ENCODE assay signal across 18 cellular contexts in the genomic region with DNA sequence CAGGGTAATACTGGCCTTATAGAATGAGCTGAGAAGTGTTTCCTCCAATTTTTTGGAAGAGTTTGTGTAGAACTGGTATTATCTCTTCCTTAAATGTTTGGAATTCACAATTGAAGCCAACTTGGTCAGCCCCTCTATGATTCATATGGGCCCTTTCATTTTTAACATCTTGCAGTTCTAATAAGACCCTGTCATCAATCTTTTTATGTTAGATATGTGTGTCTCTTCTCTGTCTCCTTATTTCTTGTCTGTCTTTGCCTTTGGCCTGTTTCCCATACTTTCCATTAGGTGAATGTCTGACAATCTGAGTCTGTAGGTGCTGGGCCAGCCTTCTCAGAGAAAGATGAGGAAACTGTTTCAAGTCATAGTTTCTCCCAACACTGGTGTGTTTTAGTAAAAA.
DNase-seq lines count a peak whose midpoint lies in the region; ATAC-seq, FAIRE-seq and TF ChIP-seq lines count a peak whose summit lies in the region.
"Had no signal": no experiment of that assay in that cellular context is flagged by ENCODE, and none has a peak within 500 bp of the region (broad histone marks: within the 10 kb centered on the region; RNA-seq: fewer than 3 reads in every experiment).

No MANE protein-coding gene starts in this region.

- peak; percentile 24 for DNase-seq in GM03348 (ENCODE audit: low spot score)
- DNase-seq in small intestine, result no peak
- DNase-seq in WERI-Rb-1, result no peak
- DNase-seq in hypothalamus (lab: John Stamatoyannopoulos, UW), result no peak
- DNase-seq: CD4-positive, CD25-positive, alpha-beta regulatory T cell; EL; NCI-H1105 treated with DMSO at 0.1 percent for 48 hours; NCI-H187 treated with DMSO at 0.1 percent for 48 hours; NCI-H446 treated with DMSO at 0.1 percent for 48 hours; PC-3 had no signal

- peaks cover 44% of the 10 kb centered on the region for H3K4me1 ChIP-seq in OCI-LY3 (ENCODE audit: low read length)
- H3K4me1 ChIP-seq in small intestine (ENCODE audit: control insufficient read depth in 2 of 2, insufficient read depth in 1 of 2, low read depth in 1 of 2, low read length in 1 of 2), result no peaks in the 10 kb centered on the region

- H3K4me3 ChIP-seq in OCI-LY3 (ENCODE audit: low read length), result no peak overlapping the region
- H3K4me3 ChIP-seq in small intestine (ENCODE audit: low read depth in 1 of 2, low read length in 2 of 2), result no peak overlapping the region
- H3K4me3 ChIP-seq in WERI-Rb-1 (ENCODE audit: low read depth, low read length), result no peak overlapping the region
- H3K4me3 ChIP-seq: GM23338, SJSA1 had no signal

- no peak for TF ChIP-seq CTCF in OCI-LY3 (IDR thresholded peaks at IDR 0.05; ENCODE audit: low read depth, low read length)
- TF ChIP-seq CTCF in WERI-Rb-1 (IDR thresholded peaks at IDR 0.05; ENCODE audit: low read depth, low read length), result no peak

- H3K4me2 ChIP-seq in OCI-LY3 (ENCODE audit: low read length), result peak overlapping the region; percentile 40
- H3K4me2 ChIP-seq: GM23338 had no signal

- no peaks in the 10 kb centered on the region for H3K79me2 ChIP-seq in OCI-LY3 (ENCODE audit: low read length)

- H3K36me3 ChIP-seq in OCI-LY3 (replicated peaks; ENCODE audit: low read depth, low read length) (no peaks in the 10 kb centered on the region), small intestine (ENCODE audit: control insufficient read depth in 2 of 2, insufficient read depth in 2 of 2, low read length in 2 of 2) (no peaks in the 10 kb centered on the region), WERI-Rb-1 (no peaks in the 10 kb centered on the region)
- H3K36me3 ChIP-seq: SJSA1 had no signal

- no peaks in the 10 kb centered on the region for H3K9me3 ChIP-seq in OCI-LY3 (ENCODE audit: insufficient read depth, low read length)
- no peaks in the 10 kb centered on the region for H3K9me3 ChIP-seq in small intestine (ENCODE audit: control insufficient read depth, low read depth)
- no peaks in the 10 kb centered on the region for H3K9me3 ChIP-seq in WERI-Rb-1 (ENCODE audit: severe bottlenecking)
- H3K9me3 ChIP-seq: SJSA1 had no signal

- H3K27ac ChIP-seq in OCI-LY3 (ENCODE audit: low read length) (peak overlapping the region; percentile 53), small intestine (ENCODE audit: low read depth in 1 of 2, low read length in 1 of 2) (no peak overlapping the region), WERI-Rb-1 (no peak overlapping the region)
- H3K27ac ChIP-seq: 22Rv1, SJSA1 had no signal

- H3K9ac ChIP-seq in OCI-LY3 (ENCODE audit: low read length), result no peak overlapping the region; the same call in 1 of the 2 replicates

- no peaks in the 10 kb centered on the region for H4K20me1 ChIP-seq in OCI-LY3 (ENCODE audit: insufficient read depth, low read length)

- H3K27me3 ChIP-seq in OCI-LY3 (ENCODE audit: low read depth, low read length), result no peaks in the 10 kb centered on the region
- no peaks in the 10 kb centered on the region for H3K27me3 ChIP-seq in small intestine (ENCODE audit: control insufficient read depth in 2 of 2, insufficient read depth in 2 of 2, low read length in 2 of 2)
- H3K27me3 ChIP-seq in WERI-Rb-1 (ENCODE audit: insufficient read depth, low read depth, severe bottlenecking), result no peaks in the 10 kb centered on the region
- H3K27me3 ChIP-seq: SJSA1 had no signal

- H2AFZ ChIP-seq in OCI-LY3 (ENCODE audit: low read depth, low read length), result peak overlapping the region; percentile 64; the same call in 1 of the 2 replicates
- H2AFZ ChIP-seq: GM23338 had no signal

- ATAC-seq in GM19455 (IDR thresholded peaks at IDR 0.05; ENCODE audit: unreplicated experiment) (peak; percentile 6), HG02852 (IDR thresholded peaks at IDR 0.05; ENCODE audit: unreplicated experiment) (peak; percentile 9), HG03135 (IDR thresholded peaks at IDR 0.05; ENCODE audit: unreplicated experiment) (no peak)
- ATAC-seq: GM23338, HCT116, PC-3 had no signal

- FAIRE-seq in small intestine (lab: Jason Lieb, UNC), result no peak
